ENCODE assay signal across 8 cellular contexts in genomic region chr1:149928388-149928724, GRCh38. TPM values are rescaled to one million over a fixed set of nuclear protein-coding genes. Genes with fewer than 3 reads are reported as not detected.
DNase-seq lines count a peak whose midpoint lies in the region; ATAC-seq and TF ChIP-seq lines count a peak whose summit lies in the region.

No MANE protein-coding gene starts in this region.

- intact Hi-C loops in cardiac septum (cut with DNase I): no loop called here
- intact Hi-C loops in aorta (cut with DNase I): loop anchor here in 1 of 2 donors (5.0 kb wide), 1 partner anchor 36 kb away; no protein-coding TSS in a partner anchor

- in situ Hi-C loops in brain microvascular endothelial cell (cut with HindIII; ENCODE audit: low pct_ligation_motif_present, low sequenced_read_pairs): no loop called here

- WGBS in mesodermal cell (ENCODE audit: insufficient coverage in 2 of 2), 2 experiments: no CpG with 5 or more reads among the region's 1 CpG
- 0% methylated on average over 1 of the region's 1 CpG for WGBS in aorta, 2 donors

- H3K9me3 ChIP-seq in right atrium auricular region (no peaks in the 10 kb centered on the region), mesodermal cell (ENCODE audit: control insufficient read depth, low read length) (no peaks in the 10 kb centered on the region), aorta (ENCODE audit: control insufficient read depth, low read length) (no peaks in the 10 kb centered on the region)

- H3K4me3 ChIP-seq in right atrium auricular region (peak overlapping the region; percentile 76 to 77), brain microvascular endothelial cell (ENCODE audit: low read depth, low read length) (peak overlapping the region; percentile 79), mesodermal cell (ENCODE audit: extremely low read depth, insufficient read depth, low read length, poor library complexity, severe bottlenecking) (peak overlapping the region; percentile 80), aorta (ENCODE audit: low read length in 2 of 2) (peak overlapping the region; percentile 55 to 76)

- H3K36me3 ChIP-seq in right atrium auricular region: peaks cover 34% of the 10 kb centered on the region
- H3K36me3 ChIP-seq in brain microvascular endothelial cell (replicated peaks): peaks cover 36% of the 10 kb centered on the region
- H3K36me3 ChIP-seq in mesodermal cell (ENCODE audit: control insufficient read depth, insufficient read depth, low read length): peaks cover 35% of the 10 kb centered on the region
- H3K36me3 ChIP-seq in aorta (ENCODE audit: control insufficient read depth in 1 of 2, insufficient read depth in 2 of 2, low read length in 1 of 2): peaks cover 7 to 12% of the 10 kb centered on the region in 2 donors

- TF ChIP-seq CTCF in right atrium auricular region (IDR thresholded peaks at IDR 0.05) (no peak), brain microvascular endothelial cell (IDR thresholded peaks at IDR 0.05; ENCODE audit: low read depth, low read length, missing control alignments) (no peak)

- H3K4me1 ChIP-seq in right atrium auricular region (peaks cover 0 to 25% of the 10 kb centered on the region in 2 donors), mesodermal cell (ENCODE audit: control insufficient read depth, insufficient read depth, low read length, poor library complexity, severe bottlenecking) (peaks cover 30% of the 10 kb centered on the region), aorta (ENCODE audit: control insufficient read depth in 1 of 2, insufficient read depth in 2 of 2, low read length in 2 of 2) (peaks cover 0 to 3% of the 10 kb centered on the region in 2 donors)

- DNase-seq in right atrium auricular region (ENCODE audit: low spot score): no peak
- DNase-seq in cardiac septum (ENCODE audit: low spot score): no peak
- DNase-seq in brain microvascular endothelial cell: no peak
- DNase-seq in aorta: no peak
- DNase-seq in Ammon's horn (ENCODE audit: low spot score): no peak
- no peak for DNase-seq in NCI-H82 (lab: John Stamatoyannopoulos, UW)

- ATAC-seq in aorta (ENCODE audit: low FRiP score) (no peak), HG03460 (IDR thresholded peaks at IDR 0.05; ENCODE audit: unreplicated experiment) (no peak)

- H3K27ac ChIP-seq in right atrium auricular region: peak overlapping the region; percentile 96 to 98
- peak overlapping the region; percentile 77 for H3K27ac ChIP-seq in brain microvascular endothelial cell
- H3K27ac ChIP-seq in mesodermal cell (ENCODE audit: low read depth, low read length, severe bottlenecking): peak overlapping the region; percentile 91
- H3K27ac ChIP-seq in aorta (ENCODE audit: low read depth in 1 of 2, low read length in 2 of 2): peak overlapping the region; percentile 62 to 84

- H3K27me3 ChIP-seq in right atrium auricular region (no peaks in the 10 kb centered on the region), brain microvascular endothelial cell (replicated peaks) (no peaks in the 10 kb centered on the region), aorta (ENCODE audit: control insufficient read depth in 1 of 2, insufficient read depth in 2 of 2, low read length in 1 of 2) (no peaks in the 10 kb centered on the region)

RNA-seq across cellular contexts. Expression of gene SF3B4, which starts 0.8 kb away (rescaled TPM):
- 10 to 100 TPM in 1 of 2 donors, 1 to 10 TPM in 1; 5.7 to 12.3 TPM for total RNA-seq in right atrium auricular region
- 30.3 TPM for total RNA-seq in cardiac septum
- polyA plus RNA-seq in mesodermal cell (2013, experiment 1 of 2): 60.7 TPM
- polyA plus RNA-seq in mesodermal cell (2013, experiment 2 of 2): 58.0 TPM
- 10 to 100 TPM; 37.3 to 42.6 TPM for total RNA-seq in aorta
- 10 to 100 TPM; 18.8 to 37.5 TPM for polyA plus RNA-seq in aorta

RNA-seq across cellular contexts. Expression of gene MTMR11, which starts 8.3 kb away (rescaled TPM):
- total RNA-seq in right atrium auricular region (1 to 10 TPM; 1.6 to 9.6 TPM), cardiac septum (6.1 TPM), aorta (10 to 100 TPM; 42.3 to 55.4 TPM)
- polyA plus RNA-seq in mesodermal cell (2013, experiment 1 of 2): 13.1 TPM
- polyA plus RNA-seq in mesodermal cell (2013, experiment 2 of 2): 12.6 TPM
- 10 to 100 TPM; 19.3 to 59.1 TPM for polyA plus RNA-seq in aorta

RNA-seq across cellular contexts. Expression of gene SV2A, which starts 10.7 kb away (rescaled TPM):
- 1 to 10 TPM; 1.0 to 6.3 TPM for total RNA-seq in right atrium auricular region
- total RNA-seq in cardiac septum: 0.83 TPM
- 53.0 TPM for polyA plus RNA-seq in mesodermal cell (2013, experiment 1 of 2)
- polyA plus RNA-seq in mesodermal cell (2013, experiment 2 of 2): 42.6 TPM
- 10 to 100 TPM; 16.9 to 20.5 TPM for total RNA-seq in aorta
- 10 to 100 TPM in 1 of 2 donors, 1 to 10 TPM in 1; 4.3 to 13.0 TPM for polyA plus RNA-seq in aorta

RNA-seq across cellular contexts. Expression of gene BOLA1, which starts 29.0 kb away (rescaled TPM):
- 10 to 100 TPM; 26.3 to 28.0 TPM for total RNA-seq in right atrium auricular region
- 13.8 TPM for total RNA-seq in cardiac septum
- 2.4 TPM for polyA plus RNA-seq in mesodermal cell (2013, experiment 1 of 2)
- 2.4 TPM for polyA plus RNA-seq in mesodermal cell (2013, experiment 2 of 2)
- 10 to 100 TPM in 1 of 2 donors, 1 to 10 TPM in 1; 8.7 to 14.0 TPM for total RNA-seq in aorta
- 10 to 100 TPM; 22.3 to 26.6 TPM for polyA plus RNA-seq in aorta
